Comparison of ENCODE assay signal across 1 cellular context in the genomic region with DNA sequence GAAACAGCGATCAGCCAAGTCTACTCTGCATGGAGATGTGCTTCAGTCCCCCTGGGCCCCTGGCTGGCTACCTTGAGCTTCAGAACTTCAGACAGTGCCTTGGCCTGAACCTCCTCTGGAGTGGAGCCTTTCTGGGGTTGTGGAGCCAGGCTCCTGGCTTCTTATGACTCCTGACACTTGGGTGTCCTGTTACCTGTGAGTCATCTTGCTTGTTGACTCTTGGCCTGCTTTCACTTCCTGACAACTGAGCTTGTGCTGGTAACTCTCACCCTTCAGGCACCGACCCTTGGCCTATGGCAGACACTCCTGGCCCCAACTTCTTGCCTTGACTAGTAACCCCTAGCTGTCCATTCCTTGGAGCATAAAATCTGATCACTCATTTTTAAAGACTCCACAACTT.
TF ChIP-seq lines count a peak whose summit lies in the region.

No MANE protein-coding gene starts in this region.

TF ChIP-seq in HepG2, 621 proteins besides CTCF, POLR2A, EP300 and RAD21 (continued from another document and continues in another):
- TF ChIP-seq GFI1 (CRISPR knock-in tag; IDR thresholded peaks at IDR 0.05; ENCODE audit: borderline replicate concordance) (0 out of 2 replicates have a peak, but pooled peaks have one; percentile 35), ZNF263 (CRISPR knock-in tag; IDR thresholded peaks at IDR 0.05) (no peak), ZNF326 (CRISPR knock-in tag; IDR thresholded peaks at IDR 0.05; ENCODE audit: borderline replicate concordance) (no peak), ZBTB8A (CRISPR knock-in tag; IDR thresholded peaks at IDR 0.05; ENCODE audit: borderline replicate concordance, low read depth) (no peak), ZFP36L2 (CRISPR knock-in tag; IDR thresholded peaks at IDR 0.05) (no peak), FOSL1 (CRISPR knock-in tag; IDR thresholded peaks at IDR 0.05; ENCODE audit: borderline replicate concordance) (peak; percentile 93), SAP130 (CRISPR knock-in tag; IDR thresholded peaks at IDR 0.05; ENCODE audit: low read depth) (peak; percentile 83), CC2D1A (CRISPR knock-in tag; IDR thresholded peaks at IDR 0.05) (no peak), ELF3 (CRISPR knock-in tag; IDR thresholded peaks at IDR 0.05) (peak; percentile 80), HNRNPK (IDR thresholded peaks at IDR 0.05; ENCODE audit: low read depth, low read length, poor library complexity, severe bottlenecking) (no peak), SOX6 (IDR thresholded peaks at IDR 0.05) (no peak), SOX6 (CRISPR knock-in tag; IDR thresholded peaks at IDR 0.05) (peak; percentile 49; the same call in 1 of the 2 replicates), RARA (CRISPR knock-in tag; IDR thresholded peaks at IDR 0.05) (peak; percentile 86), CHCHD3 (CRISPR knock-in tag; IDR thresholded peaks at IDR 0.05) (no peak), RXRB (CRISPR knock-in tag; IDR thresholded peaks at IDR 0.05; ENCODE audit: borderline replicate concordance) (peak; percentile 92), FOXA3 (CRISPR knock-in tag; IDR thresholded peaks at IDR 0.05) (peak; percentile 99), ZSCAN25 (CRISPR knock-in tag; IDR thresholded peaks at IDR 0.05) (no peak; the same call in 1 of the 2 replicates), NR2F1 (CRISPR knock-in tag; IDR thresholded peaks at IDR 0.05) (peak; percentile 64 to 74; a peak in 3 of 4 replicates), SMAD3 (CRISPR knock-in tag; IDR thresholded peaks at IDR 0.05) (peak; percentile 65; the same call in 1 of the 2 replicates), HMG20A (CRISPR knock-in tag; IDR thresholded peaks at IDR 0.05; ENCODE audit: borderline replicate concordance) (peak; percentile 92), SIX4 (CRISPR knock-in tag; IDR thresholded peaks at IDR 0.05) (peak; percentile 99), ONECUT2 (CRISPR knock-in tag; IDR thresholded peaks at IDR 0.05) (no peak), ZFX (CRISPR knock-in tag; IDR thresholded peaks at IDR 0.05; ENCODE audit: low read depth) (peak; percentile 36; the same call in 1 of the 2 replicates), ZNF776 (CRISPR knock-in tag; IDR thresholded peaks at IDR 0.05) (no peak), ZFY (CRISPR knock-in tag; IDR thresholded peaks at IDR 0.05) (0 out of 2 replicates have a peak, but pooled peaks have one; percentile 16), FOXK1 (CRISPR knock-in tag; IDR thresholded peaks at IDR 0.05; ENCODE audit: borderline replicate concordance, low read depth) (peak; percentile 88; the same call in 1 of the 2 replicates), KDM2A (CRISPR knock-in tag; IDR thresholded peaks at IDR 0.05; ENCODE audit: borderline replicate concordance, low read depth) (peak; percentile 59), JUNB (CRISPR knock-in tag; IDR thresholded peaks at IDR 0.05; ENCODE audit: borderline replicate concordance) (peak; percentile 90; the same call in 1 of the 2 replicates), ZNF549 (CRISPR knock-in tag; IDR thresholded peaks at IDR 0.05) (no peak), TOE1 (CRISPR knock-in tag; IDR thresholded peaks at IDR 0.05) (no peak), NR2F2 (IDR thresholded peaks at IDR 0.05; ENCODE audit: borderline replicate concordance, low read depth) (no peak), ZNF333 (CRISPR knock-in tag; IDR thresholded peaks at IDR 0.05; ENCODE audit: borderline replicate concordance) (no peak), DPF2 (CRISPR knock-in tag; IDR thresholded peaks at IDR 0.05; ENCODE audit: borderline replicate concordance, low read depth) (peak; percentile 56; the same call in 1 of the 2 replicates), NCOA2 (CRISPR knock-in tag; IDR thresholded peaks at IDR 0.05) (peak; percentile 84), HOXA7 (CRISPR knock-in tag; IDR thresholded peaks at IDR 0.05) (no peak), HNF4G (IDR thresholded peaks at IDR 0.05; ENCODE audit: borderline replicate concordance, low read depth, low read length) (peak; percentile 32; the same call in 1 of the 2 replicates), HNF4G (CRISPR knock-in tag; IDR thresholded peaks at IDR 0.05; ENCODE audit: borderline replicate concordance, low read depth) (no peak; the same call in 1 of the 2 replicates), PHB2 (IDR thresholded peaks at IDR 0.05; ENCODE audit: partially characterized antibody) (no peak), MED1 (CRISPR knock-in tag; IDR thresholded peaks at IDR 0.05) (peak; percentile 87), RCOR2 (CRISPR knock-in tag; IDR thresholded peaks at IDR 0.05) (no peak), RBFOX2 (IDR thresholded peaks at IDR 0.05; ENCODE audit: low read depth, low read length) (no peak), ZNF564 (CRISPR knock-in tag; IDR thresholded peaks at IDR 0.05) (no peak), MTF1 (CRISPR knock-in tag; IDR thresholded peaks at IDR 0.05) (no peak)
- TF ChIP-seq, protein P1, sequence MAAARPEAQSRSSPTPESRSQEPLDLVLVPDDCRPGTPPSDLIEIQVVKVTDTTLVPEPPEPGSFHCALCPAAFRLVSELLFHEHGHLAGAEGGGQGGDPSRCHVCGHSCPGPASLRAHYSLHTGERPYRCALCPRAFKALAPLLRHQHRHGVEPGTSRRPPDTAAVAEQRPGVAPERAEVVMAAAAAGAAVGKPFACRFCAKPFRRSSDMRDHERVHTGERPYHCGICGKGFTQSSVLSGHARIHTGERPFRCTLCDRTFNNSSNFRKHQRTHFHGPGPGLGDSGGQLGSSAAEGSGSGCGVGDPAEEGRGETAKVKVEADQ (CRISPR knock-in tag; IDR thresholded peaks at IDR 0.05; ENCODE audit: borderline replicate concordance): no peak
- TF ChIP-seq, protein P2, sequence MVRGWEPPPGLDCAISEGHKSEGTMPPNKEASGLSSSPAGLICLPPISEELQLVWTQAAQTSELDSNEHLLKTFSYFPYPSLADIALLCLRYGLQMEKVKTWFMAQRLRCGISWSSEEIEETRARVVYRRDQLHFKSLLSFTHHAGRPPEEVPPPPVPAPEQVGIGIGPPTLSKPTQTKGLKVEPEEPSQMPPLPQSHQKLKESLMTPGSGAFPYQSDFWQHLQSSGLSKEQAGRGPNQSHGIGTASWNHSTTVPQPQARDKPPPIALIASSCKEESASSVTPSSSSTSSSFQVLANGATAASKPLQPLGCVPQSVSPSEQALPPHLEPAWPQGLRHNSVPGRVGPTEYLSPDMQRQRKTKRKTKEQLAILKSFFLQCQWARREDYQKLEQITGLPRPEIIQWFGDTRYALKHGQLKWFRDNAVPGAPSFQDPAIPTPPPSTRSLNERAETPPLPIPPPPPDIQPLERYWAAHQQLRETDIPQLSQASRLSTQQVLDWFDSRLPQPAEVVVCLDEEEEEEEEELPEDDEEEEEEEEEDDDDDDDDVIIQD (CRISPR knock-in tag; IDR thresholded peaks at IDR 0.05; ENCODE audit: low read depth): peak; percentile 81
- TF ChIP-seq, protein P3, sequence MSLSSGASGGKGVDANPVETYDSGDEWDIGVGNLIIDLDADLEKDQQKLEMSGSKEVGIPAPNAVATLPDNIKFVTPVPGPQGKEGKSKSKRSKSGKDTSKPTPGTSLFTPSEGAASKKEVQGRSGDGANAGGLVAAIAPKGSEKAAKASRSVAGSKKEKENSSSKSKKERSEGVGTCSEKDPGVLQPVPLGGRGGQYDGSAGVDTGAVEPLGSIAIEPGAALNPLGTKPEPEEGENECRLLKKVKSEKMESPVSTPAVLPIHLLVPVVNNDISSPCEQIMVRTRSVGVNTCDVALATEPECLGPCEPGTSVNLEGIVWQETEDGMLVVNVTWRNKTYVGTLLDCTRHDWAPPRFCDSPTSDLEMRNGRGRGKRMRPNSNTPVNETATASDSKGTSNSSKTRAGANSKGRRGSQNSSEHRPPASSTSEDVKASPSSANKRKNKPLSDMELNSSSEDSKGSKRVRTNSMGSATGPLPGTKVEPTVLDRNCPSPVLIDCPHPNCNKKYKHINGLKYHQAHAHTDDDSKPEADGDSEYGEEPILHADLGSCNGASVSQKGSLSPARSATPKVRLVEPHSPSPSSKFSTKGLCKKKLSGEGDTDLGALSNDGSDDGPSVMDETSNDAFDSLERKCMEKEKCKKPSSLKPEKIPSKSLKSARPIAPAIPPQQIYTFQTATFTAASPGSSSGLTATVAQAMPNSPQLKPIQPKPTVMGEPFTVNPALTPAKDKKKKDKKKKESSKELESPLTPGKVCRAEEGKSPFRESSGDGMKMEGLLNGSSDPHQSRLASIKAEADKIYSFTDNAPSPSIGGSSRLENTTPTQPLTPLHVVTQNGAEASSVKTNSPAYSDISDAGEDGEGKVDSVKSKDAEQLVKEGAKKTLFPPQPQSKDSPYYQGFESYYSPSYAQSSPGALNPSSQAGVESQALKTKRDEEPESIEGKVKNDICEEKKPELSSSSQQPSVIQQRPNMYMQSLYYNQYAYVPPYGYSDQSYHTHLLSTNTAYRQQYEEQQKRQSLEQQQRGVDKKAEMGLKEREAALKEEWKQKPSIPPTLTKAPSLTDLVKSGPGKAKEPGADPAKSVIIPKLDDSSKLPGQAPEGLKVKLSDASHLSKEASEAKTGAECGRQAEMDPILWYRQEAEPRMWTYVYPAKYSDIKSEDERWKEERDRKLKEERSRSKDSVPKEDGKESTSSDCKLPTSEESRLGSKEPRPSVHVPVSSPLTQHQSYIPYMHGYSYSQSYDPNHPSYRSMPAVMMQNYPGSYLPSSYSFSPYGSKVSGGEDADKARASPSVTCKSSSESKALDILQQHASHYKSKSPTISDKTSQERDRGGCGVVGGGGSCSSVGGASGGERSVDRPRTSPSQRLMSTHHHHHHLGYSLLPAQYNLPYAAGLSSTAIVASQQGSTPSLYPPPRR (CRISPR knock-in tag; IDR thresholded peaks at IDR 0.05; ENCODE audit: borderline replicate concordance): peak; percentile 35; the same call in 1 of the 2 replicates
- TF ChIP-seq, protein P4, sequence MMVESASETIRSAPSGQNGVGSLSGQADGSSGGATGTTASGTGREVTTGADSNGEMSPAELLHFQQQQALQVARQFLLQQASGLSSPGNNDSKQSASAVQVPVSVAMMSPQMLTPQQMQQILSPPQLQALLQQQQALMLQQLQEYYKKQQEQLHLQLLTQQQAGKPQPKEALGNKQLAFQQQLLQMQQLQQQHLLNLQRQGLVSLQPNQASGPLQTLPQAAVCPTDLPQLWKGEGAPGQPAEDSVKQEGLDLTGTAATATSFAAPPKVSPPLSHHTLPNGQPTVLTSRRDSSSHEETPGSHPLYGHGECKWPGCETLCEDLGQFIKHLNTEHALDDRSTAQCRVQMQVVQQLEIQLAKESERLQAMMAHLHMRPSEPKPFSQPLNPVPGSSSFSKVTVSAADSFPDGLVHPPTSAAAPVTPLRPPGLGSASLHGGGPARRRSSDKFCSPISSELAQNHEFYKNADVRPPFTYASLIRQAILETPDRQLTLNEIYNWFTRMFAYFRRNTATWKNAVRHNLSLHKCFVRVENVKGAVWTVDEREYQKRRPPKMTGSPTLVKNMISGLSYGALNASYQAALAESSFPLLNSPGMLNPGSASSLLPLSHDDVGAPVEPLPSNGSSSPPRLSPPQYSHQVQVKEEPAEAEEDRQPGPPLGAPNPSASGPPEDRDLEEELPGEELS (CRISPR knock-in tag; IDR thresholded peaks at IDR 0.05): peak; percentile 72
- TF ChIP-seq, protein P5, sequence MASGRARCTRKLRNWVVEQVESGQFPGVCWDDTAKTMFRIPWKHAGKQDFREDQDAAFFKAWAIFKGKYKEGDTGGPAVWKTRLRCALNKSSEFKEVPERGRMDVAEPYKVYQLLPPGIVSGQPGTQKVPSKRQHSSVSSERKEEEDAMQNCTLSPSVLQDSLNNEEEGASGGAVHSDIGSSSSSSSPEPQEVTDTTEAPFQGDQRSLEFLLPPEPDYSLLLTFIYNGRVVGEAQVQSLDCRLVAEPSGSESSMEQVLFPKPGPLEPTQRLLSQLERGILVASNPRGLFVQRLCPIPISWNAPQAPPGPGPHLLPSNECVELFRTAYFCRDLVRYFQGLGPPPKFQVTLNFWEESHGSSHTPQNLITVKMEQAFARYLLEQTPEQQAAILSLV (CRISPR knock-in tag; IDR thresholded peaks at IDR 0.05; ENCODE audit: borderline replicate concordance): 0 out of 2 replicates have a peak, but pooled peaks have one; percentile 54
- TF ChIP-seq, protein P6, sequence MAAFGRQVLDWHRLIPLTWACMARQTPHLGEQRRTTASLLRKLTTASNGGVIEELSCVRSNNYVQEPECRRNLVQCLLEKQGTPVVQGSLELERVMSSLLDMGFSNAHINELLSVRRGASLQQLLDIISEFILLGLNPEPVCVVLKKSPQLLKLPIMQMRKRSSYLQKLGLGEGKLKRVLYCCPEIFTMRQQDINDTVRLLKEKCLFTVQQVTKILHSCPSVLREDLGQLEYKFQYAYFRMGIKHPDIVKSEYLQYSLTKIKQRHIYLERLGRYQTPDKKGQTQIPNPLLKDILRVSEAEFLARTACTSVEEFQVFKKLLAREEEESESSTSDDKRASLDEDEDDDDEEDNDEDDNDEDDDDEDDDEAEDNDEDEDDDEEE (CRISPR knock-in tag; IDR thresholded peaks at IDR 0.05): peak; percentile 85
- TF ChIP-seq, protein P7, sequence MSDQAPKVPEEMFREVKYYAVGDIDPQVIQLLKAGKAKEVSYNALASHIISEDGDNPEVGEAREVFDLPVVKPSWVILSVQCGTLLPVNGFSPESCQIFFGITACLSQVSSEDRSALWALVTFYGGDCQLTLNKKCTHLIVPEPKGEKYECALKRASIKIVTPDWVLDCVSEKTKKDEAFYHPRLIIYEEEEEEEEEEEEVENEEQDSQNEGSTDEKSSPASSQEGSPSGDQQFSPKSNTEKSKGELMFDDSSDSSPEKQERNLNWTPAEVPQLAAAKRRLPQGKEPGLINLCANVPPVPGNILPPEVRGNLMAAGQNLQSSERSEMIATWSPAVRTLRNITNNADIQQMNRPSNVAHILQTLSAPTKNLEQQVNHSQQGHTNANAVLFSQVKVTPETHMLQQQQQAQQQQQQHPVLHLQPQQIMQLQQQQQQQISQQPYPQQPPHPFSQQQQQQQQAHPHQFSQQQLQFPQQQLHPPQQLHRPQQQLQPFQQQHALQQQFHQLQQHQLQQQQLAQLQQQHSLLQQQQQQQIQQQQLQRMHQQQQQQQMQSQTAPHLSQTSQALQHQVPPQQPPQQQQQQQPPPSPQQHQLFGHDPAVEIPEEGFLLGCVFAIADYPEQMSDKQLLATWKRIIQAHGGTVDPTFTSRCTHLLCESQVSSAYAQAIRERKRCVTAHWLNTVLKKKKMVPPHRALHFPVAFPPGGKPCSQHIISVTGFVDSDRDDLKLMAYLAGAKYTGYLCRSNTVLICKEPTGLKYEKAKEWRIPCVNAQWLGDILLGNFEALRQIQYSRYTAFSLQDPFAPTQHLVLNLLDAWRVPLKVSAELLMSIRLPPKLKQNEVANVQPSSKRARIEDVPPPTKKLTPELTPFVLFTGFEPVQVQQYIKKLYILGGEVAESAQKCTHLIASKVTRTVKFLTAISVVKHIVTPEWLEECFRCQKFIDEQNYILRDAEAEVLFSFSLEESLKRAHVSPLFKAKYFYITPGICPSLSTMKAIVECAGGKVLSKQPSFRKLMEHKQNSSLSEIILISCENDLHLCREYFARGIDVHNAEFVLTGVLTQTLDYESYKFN (CRISPR knock-in tag; conservative IDR thresholded peaks at IDR 0.05): peak; percentile 86
- TF ChIP-seq, protein P8, sequence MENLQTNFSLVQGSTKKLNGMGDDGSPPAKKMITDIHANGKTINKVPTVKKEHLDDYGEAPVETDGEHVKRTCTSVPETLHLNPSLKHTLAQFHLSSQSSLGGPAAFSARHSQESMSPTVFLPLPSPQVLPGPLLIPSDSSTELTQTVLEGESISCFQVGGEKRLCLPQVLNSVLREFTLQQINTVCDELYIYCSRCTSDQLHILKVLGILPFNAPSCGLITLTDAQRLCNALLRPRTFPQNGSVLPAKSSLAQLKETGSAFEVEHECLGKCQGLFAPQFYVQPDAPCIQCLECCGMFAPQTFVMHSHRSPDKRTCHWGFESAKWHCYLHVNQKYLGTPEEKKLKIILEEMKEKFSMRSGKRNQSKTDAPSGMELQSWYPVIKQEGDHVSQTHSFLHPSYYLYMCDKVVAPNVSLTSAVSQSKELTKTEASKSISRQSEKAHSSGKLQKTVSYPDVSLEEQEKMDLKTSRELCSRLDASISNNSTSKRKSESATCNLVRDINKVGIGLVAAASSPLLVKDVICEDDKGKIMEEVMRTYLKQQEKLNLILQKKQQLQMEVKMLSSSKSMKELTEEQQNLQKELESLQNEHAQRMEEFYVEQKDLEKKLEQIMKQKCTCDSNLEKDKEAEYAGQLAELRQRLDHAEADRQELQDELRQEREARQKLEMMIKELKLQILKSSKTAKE (CRISPR knock-in tag; IDR thresholded peaks at IDR 0.05; ENCODE audit: borderline replicate concordance): no peak
